26 cellular contexts compared by ENCODE assay signal in genomic region chr4:46856347-46856746, GRCh38. TPM values are rescaled to one million over a fixed set of nuclear protein-coding genes. Genes with fewer than 3 reads are reported as not detected.
"Had no signal": no experiment of that assay in that cellular context is flagged by ENCODE, and none has a peak within 500 bp of the region (broad histone marks: within the 10 kb centered on the region; RNA-seq: fewer than 3 reads in every experiment).

No MANE protein-coding gene starts in this region.

- H2AFZ ChIP-seq: PC-9 had no signal

- H3K27ac ChIP-seq: body of pancreas, KMS-11, PC-9 had no signal

- H3K9me3 ChIP-seq: body of pancreas had no signal

- H3K9me3 Mint-ChIP-seq: activated B cell treated with CpG ODN at 0.5 μM for 24 hours; activated CD4-positive, alpha-beta memory T cell treated with anti-CD3 and anti-CD28 coated beads for 36 hours; activated CD4-positive, alpha-beta T cell treated with anti-CD3 and anti-CD28 coated beads, Interleukin-2, amount 10 ng/mL, durations not matched to agents 24 days and 14 days; activated naive CD8-positive, alpha-beta T cell treated with anti-CD3 and anti-CD28 coated beads for 36 hours; activated T-cell treated with anti-CD3 and anti-CD28 coated beads, Interleukin-2, amount 50 U/mL, for 4 hours; T-helper 1 cell treated with Interleukin-12 subunit alpha and Interleukin-12 subunit beta and Interleukin-4 antibody, amounts not matched to agents 30 μg/mL and 1 μg/mL, for 36 hours had no signal

- ATAC-seq: activated T-cell treated with anti-CD3 and anti-CD28 coated beads, Interleukin-2, amount 50 U/mL, for 4 hours; body of pancreas had no signal

- FAIRE-seq: bronchial epithelial cell had no signal

- H3K4me2 ChIP-seq: KMS-11, PC-9 had no signal

- H3K4me1 ChIP-seq: body of pancreas had no signal

- H3K27ac Mint-ChIP-seq: activated B cell treated with CpG ODN at 0.5 μM for 24 hours; activated CD4-positive, alpha-beta memory T cell treated with anti-CD3 and anti-CD28 coated beads for 36 hours; activated CD4-positive, alpha-beta T cell treated with anti-CD3 and anti-CD28 coated beads, Interleukin-2, amount 10 ng/mL, durations not matched to agents 24 days and 14 days; activated naive CD8-positive, alpha-beta T cell treated with anti-CD3 and anti-CD28 coated beads for 36 hours; T-helper 1 cell treated with Interleukin-12 subunit alpha and Interleukin-12 subunit beta and Interleukin-4 antibody, amounts not matched to agents 30 μg/mL and 1 μg/mL, for 36 hours had no signal

- H3K27me3 ChIP-seq: body of pancreas had no signal

- H3K9ac ChIP-seq: KMS-11 had no signal

- H3K4me3 ChIP-seq: body of pancreas, PC-9 had no signal

- DNase-seq: activated B cell treated with CpG ODN at 0.5 μM for 24 hours; activated CD4-positive, alpha-beta memory T cell treated with anti-CD3 and anti-CD28 coated beads for 36 hours; activated CD4-positive, alpha-beta T cell treated with anti-CD3 and anti-CD28 coated beads for 1 hour; activated CD4-positive, alpha-beta T cell treated with anti-CD3 and anti-CD28 coated beads, Interleukin-2, amount 10 ng/mL, durations not matched to agents 24 days and 14 days; activated CD8-positive, alpha-beta memory T cell treated with anti-CD3 and anti-CD28 coated beads for 24 hours; activated effector memory CD4-positive, alpha-beta T cell treated with anti-CD3 and anti-CD28 coated beads, Interleukin-2, amount 50 U/mL, for 16 hours; activated naive CD4-positive, alpha-beta T cell treated with Interleukin-2 at 50 U/mL for 16 hours; activated naive CD8-positive, alpha-beta T cell treated with anti-CD3 and anti-CD28 coated beads for 36 hours; activated T-cell treated with anti-CD3 and anti-CD28 coated beads, Interleukin-2, amount 50 U/mL, for 4 hours; body of pancreas; central memory CD4-positive, alpha-beta T cell; cortex of kidney; MM.1S; NCI-H1092 treated with DMSO at 0.1 percent for 48 hours; NCI-H1417 treated with DMSO at 0.1 percent for 48 hours; NCI-H1694 treated with DMSO at 0.1 percent for 48 hours; NCI-H2029 treated with DMSO at 0.1 percent for 48 hours; NCI-H345; NCI-H510A treated with DMSO at 0.1 percent for 48 hours; PC-9; SHP77 treated with DMSO at 0.1 percent for 48 hours had no signal

- H3K36me3 Mint-ChIP-seq: activated CD4-positive, alpha-beta memory T cell treated with anti-CD3 and anti-CD28 coated beads for 36 hours; activated naive CD8-positive, alpha-beta T cell treated with anti-CD3 and anti-CD28 coated beads for 36 hours had no signal

RNA-seq across cellular contexts. Expression of gene COX7B2, which starts 52.7 kb away (rescaled TPM):
- total RNA-seq: activated B cell treated with CpG ODN at 0.5 μM for 24 hours; activated CD4-positive, alpha-beta memory T cell treated with anti-CD3 and anti-CD28 coated beads for 36 hours; activated CD4-positive, alpha-beta T cell treated with anti-CD3 and anti-CD28 coated beads, Interleukin-2, amount 10 ng/mL, durations not matched to agents 24 days and 14 days; activated naive CD8-positive, alpha-beta T cell treated with anti-CD3 and anti-CD28 coated beads for 36 hours; activated T-cell treated with anti-CD3 and anti-CD28 coated beads, Interleukin-2, amount 50 U/mL, for 4 hours; body of pancreas; bronchial epithelial cell; chondrocyte had no signal
- polyA plus RNA-seq: adipose tissue had no signal
